In genomic region chrX:27995611-27996010, GRCh38 we compare ENCODE assay signal across 30 cellular contexts. TPM values are rescaled to one million over a fixed set of nuclear protein-coding genes. Genes with fewer than 3 reads are reported as not detected.
"Had no signal": no experiment of that assay in that cellular context is flagged by ENCODE, and none has a peak within 500 bp of the region (broad histone marks: within the 10 kb centered on the region; RNA-seq: fewer than 3 reads in every experiment).

No MANE protein-coding gene starts in this region.

- H3K27ac ChIP-seq: breast epithelium, hepatocyte, parathyroid adenoma, psoas muscle, sigmoid colon, thoracic aorta, upper lobe of right lung had no signal

- H3K9me3 ChIP-seq: breast epithelium, esophagus squamous epithelium, psoas muscle, sigmoid colon, thoracic aorta, upper lobe of right lung had no signal

- H3K4me3 ChIP-seq: breast epithelium, esophagus squamous epithelium, hepatocyte, psoas muscle, sigmoid colon, thoracic aorta, upper lobe of right lung had no signal

- H3K36me3 ChIP-seq: breast epithelium, esophagus squamous epithelium, sigmoid colon, thoracic aorta, upper lobe of right lung had no signal

- H3K4me1 ChIP-seq: breast epithelium, esophagus squamous epithelium, parathyroid adenoma, psoas muscle, sigmoid colon, upper lobe of right lung had no signal

- DNase-seq: activated CD4-positive, alpha-beta memory T cell treated with anti-CD3 and anti-CD28 coated beads, Interleukin-2, amount 10 ng/mL, durations not matched to agents 7 days and 5 days; activated CD4-positive, alpha-beta T cell treated with anti-CD3 and anti-CD28 coated beads for 1 hour; activated CD4-positive, alpha-beta T cell treated with anti-CD3 and anti-CD28 coated beads, Interleukin-2, amount 10 ng/mL, durations not matched to agents 7 days and 5 days; activated gamma-delta T cell treated with Interleukin-2 at 50 U/mL for 16 hours; activated T-cell treated with anti-CD3 and anti-CD28 coated beads, Interleukin-2, amount 50 U/mL, for 4 hours; endodermal cell; esophagus squamous epithelium; glutamatergic neuron; islet precursor cell; left colon; naive thymus-derived CD8-positive, alpha-beta T cell; nucleus accumbens; psoas muscle; sigmoid colon; stimulated activated CD4-positive, alpha-beta T cell treated with anti-CD3 and anti-CD28 coated beads, Interleukin-4, amount 100 ng/mL, for 24 hours; T1000; upper lobe of right lung had no signal

- H3K9ac ChIP-seq: parathyroid adenoma had no signal

RNA-seq across cellular contexts. Expression of gene DCAF8L1, which starts 14.4 kb away (rescaled TPM):
- total RNA-seq: activated CD4-positive, alpha-beta memory T cell treated with anti-CD3 and anti-CD28 coated beads, Interleukin-2, amount 10 ng/mL, durations not matched to agents 7 days and 5 days; activated CD4-positive, alpha-beta T cell treated with anti-CD3 and anti-CD28 coated beads, Interleukin-2, amount 10 ng/mL, durations not matched to agents 7 days and 5 days; activated naive CD4-positive, alpha-beta T cell treated with anti-CD3 and anti-CD28 coated beads, Interleukin-2, amount 50 U/mL, for 72 hours; activated T-cell treated with anti-CD3 and anti-CD28 coated beads, Interleukin-2, amount 50 U/mL, for 4 hours; activated T-helper 17 cell treated with anti-CD3 and anti-CD28 coated beads, Interleukin-2, amount 50 U/mL, for 72 hours; breast epithelium; endodermal cell; esophagus squamous epithelium; frontal cortex; hepatocyte; left colon; liver; mesothelial cell of epicardium; naive thymus-derived CD8-positive, alpha-beta T cell; neural crest cell; psoas muscle; sigmoid colon; subcutaneous adipose tissue; thoracic aorta; upper lobe of right lung; WTC11 had no signal
- polyA plus RNA-seq: hepatocyte; liver; naive thymus-derived CD8-positive, alpha-beta T cell; psoas muscle; sigmoid colon; small intestine had no signal
